Comparison of ENCODE assay signal across 1 cellular context in genomic region chr1:67688526-67689219, GRCh38.
TF ChIP-seq lines count a peak whose summit lies in the region.

No MANE protein-coding gene starts in this region.

TF ChIP-seq in IMR-90, 13 proteins besides CTCF, POLR2A, EP300 and RAD21:
- TF ChIP-seq, protein P1, sequence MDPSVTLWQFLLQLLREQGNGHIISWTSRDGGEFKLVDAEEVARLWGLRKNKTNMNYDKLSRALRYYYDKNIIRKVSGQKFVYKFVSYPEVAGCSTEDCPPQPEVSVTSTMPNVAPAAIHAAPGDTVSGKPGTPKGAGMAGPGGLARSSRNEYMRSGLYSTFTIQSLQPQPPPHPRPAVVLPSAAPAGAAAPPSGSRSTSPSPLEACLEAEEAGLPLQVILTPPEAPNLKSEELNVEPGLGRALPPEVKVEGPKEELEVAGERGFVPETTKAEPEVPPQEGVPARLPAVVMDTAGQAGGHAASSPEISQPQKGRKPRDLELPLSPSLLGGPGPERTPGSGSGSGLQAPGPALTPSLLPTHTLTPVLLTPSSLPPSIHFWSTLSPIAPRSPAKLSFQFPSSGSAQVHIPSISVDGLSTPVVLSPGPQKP (IDR thresholded peaks at IDR 0.05; ENCODE audit: borderline replicate concordance, low read depth, low read length), result no peak
- TF ChIP-seq CEBPB (IDR thresholded peaks at IDR 0.05; ENCODE audit: low read depth, low read length), result no peak
- no peak for TF ChIP-seq MAZ (IDR thresholded peaks at IDR 0.05; ENCODE audit: borderline replicate concordance, low read depth, low read length)
- no peak for TF ChIP-seq RFX5 (IDR thresholded peaks at IDR 0.05; ENCODE audit: low read depth, low read length)
- no peak for TF ChIP-seq NFE2L2 (IDR thresholded peaks at IDR 0.05; ENCODE audit: low read depth, low read length)
- no peak for TF ChIP-seq CHD1 (IDR thresholded peaks at IDR 0.05; ENCODE audit: low read depth, low read length)
- no peak for TF ChIP-seq RCOR1 (IDR thresholded peaks at IDR 0.05; ENCODE audit: insufficient replicate concordance, low read length)
- no peak for TF ChIP-seq USF2 (IDR thresholded peaks at IDR 0.05; ENCODE audit: low read depth, low read length)
- TF ChIP-seq SMC3 (IDR thresholded peaks at IDR 0.05; ENCODE audit: low read depth, low read length), result no peak
